ENCODE assay signal across 16 cellular contexts in genomic region chr1:166884971-166885370, GRCh38. TPM values are rescaled to one million over a fixed set of nuclear protein-coding genes. Genes with fewer than 3 reads are reported as not detected.
A peak's percentile ranks its signal among the peaks of the same experiment; 100 is the strongest.
DNase-seq lines count a peak whose midpoint lies in the region; ATAC-seq and TF ChIP-seq lines count a peak whose summit lies in the region.
"Had no signal": no experiment of that assay in that cellular context is flagged by ENCODE, and none has a peak within 500 bp of the region (broad histone marks: within the 10 kb centered on the region; RNA-seq: fewer than 3 reads in every experiment).

No MANE protein-coding gene starts in this region.

- H3K9me2 ChIP-seq in GM23338 (ENCODE audit: insufficient read depth) = no peaks in the 10 kb centered on the region

- DNase-seq in GM12865 (ENCODE audit: low read depth) = peak; percentile 36
- DNase-seq in GM23338 (ENCODE audit: low spot score) = no peak
- DNase-seq in MV-4-11 (lab: John Stamatoyannopoulos, UW) = peak; percentile 80
- DNase-seq in natural killer cell treated with Interleukin-12 subunit alpha and Interleukin-12 subunit beta and Interleukin-15 and Interleukin-18, amount 100 ng/mL, for 72 hours (ENCODE audit: low spot score) = no peak
- DNase-seq in Calu3 = no peak
- no peak for DNase-seq in stimulated activated naive CD4-positive, alpha-beta T cell treated with Interleukin-2 at 50 U/mL for 16 hours (lab: John Stamatoyannopoulos, UW)
- no peak for DNase-seq in NCI-H2171 (lab: John Stamatoyannopoulos, UW)
- DNase-seq in NCI-H2029 treated with DMSO at 0.1 percent for 48 hours (lab: John Stamatoyannopoulos, UW) = no peak
- DNase-seq: BE2C, gastrocnemius medialis, NCI-H1930, OCI-M1 had no signal

- H3K36me3 Mint-ChIP-seq in GM23338 (ENCODE audit: low read depth) (no peaks in the 10 kb centered on the region), Calu3 (ENCODE audit: insufficient read depth, unreplicated experiment) (no peaks in the 10 kb centered on the region)
- no peaks in the 10 kb centered on the region for H3K36me3 Mint-ChIP-seq in natural killer cell treated with Interleukin-12 subunit alpha and Interleukin-12 subunit beta and Interleukin-15 and Interleukin-18, amount 100 ng/mL, for 72 hours
- H3K36me3 Mint-ChIP-seq: mesothelial cell of epicardium had no signal

- H3K4me1 Mint-ChIP-seq in GM23338 = peaks cover 3% of the 10 kb centered on the region; the same call in 1 of the 3 replicates
- H3K4me1 Mint-ChIP-seq in natural killer cell treated with Interleukin-12 subunit alpha and Interleukin-12 subunit beta and Interleukin-15 and Interleukin-18, amount 100 ng/mL, for 72 hours (ENCODE audit: low read depth in 2 of 2) = peaks cover 15 to 17% of the 10 kb centered on the region in 2 donors
- peaks cover 10% of the 10 kb centered on the region for H3K4me1 Mint-ChIP-seq in Calu3 (ENCODE audit: low read depth, unreplicated experiment)

- no peaks in the 10 kb centered on the region for H3K36me3 ChIP-seq in GM23338 (ENCODE audit: insufficient read depth)
- H3K36me3 ChIP-seq: BE2C, gastrocnemius medialis, right lobe of liver, spleen had no signal

- H3K9me3 Mint-ChIP-seq in GM23338 = no peaks in the 10 kb centered on the region
- no peaks in the 10 kb centered on the region for H3K9me3 Mint-ChIP-seq in natural killer cell treated with Interleukin-12 subunit alpha and Interleukin-12 subunit beta and Interleukin-15 and Interleukin-18, amount 100 ng/mL, for 72 hours
- H3K9me3 Mint-ChIP-seq in Calu3 (ENCODE audit: low read depth, unreplicated experiment) = no peaks in the 10 kb centered on the region
- H3K9me3 Mint-ChIP-seq: H9, mesothelial cell of epicardium had no signal

- BruUV-seq in Calu3 (replicated peaks; lab: Mats Ljungman, UMichigan) = no TSS peak

- peaks cover 28% of the 10 kb centered on the region for H3K27me3 ChIP-seq in GM23338 (ENCODE audit: insufficient read depth)
- H3K27me3 ChIP-seq: BE2C, right lobe of liver had no signal

- ATAC-seq in GM23338 = no peak
- peak; percentile 60 to 73 for ATAC-seq in natural killer cell treated with Interleukin-12 subunit alpha and Interleukin-12 subunit beta and Interleukin-15 and Interleukin-18, amount 100 ng/mL, for 72 hours
- ATAC-seq: gastrocnemius medialis had no signal

- H3K4me3 Mint-ChIP-seq in GM23338 (no peak overlapping the region), Calu3 (ENCODE audit: low read depth, unreplicated experiment) (no peak overlapping the region)
- peak overlapping the region; percentile 34 for H3K4me3 Mint-ChIP-seq in natural killer cell treated with Interleukin-12 subunit alpha and Interleukin-12 subunit beta and Interleukin-15 and Interleukin-18, amount 100 ng/mL, for 72 hours
- H3K4me3 Mint-ChIP-seq: mesothelial cell of epicardium had no signal

- intact Hi-C loops in Calu3 (cut with micrococcal nuclease; ENCODE audit: unreplicated experiment) = loop anchor here (1.0 kb wide), 1 partner anchor 172 kb away; no protein-coding TSS in a partner anchor

- H3K79me2 ChIP-seq in GM23338 (replicated peaks; ENCODE audit: insufficient read depth) = no peaks in the 10 kb centered on the region

- H3K27me3 Mint-ChIP-seq in GM23338 (ENCODE audit: insufficient read depth, low read depth, poor library complexity) (peaks cover 17% of the 10 kb centered on the region), Calu3 (ENCODE audit: unreplicated experiment) (peaks cover 37% of the 10 kb centered on the region)
- H3K27me3 Mint-ChIP-seq in natural killer cell treated with Interleukin-12 subunit alpha and Interleukin-12 subunit beta and Interleukin-15 and Interleukin-18, amount 100 ng/mL, for 72 hours = peaks cover 5 to 7% of the 10 kb centered on the region in 2 donors

- no peaks in the 10 kb centered on the region for H4K20me1 ChIP-seq in GM23338 (replicated peaks; ENCODE audit: insufficient read depth)

- H3K4me3 ChIP-seq in GM12865 (ENCODE audit: low read depth, low read length) (no peak overlapping the region), GM23338 (no peak overlapping the region)
- H3K4me3 ChIP-seq: gastrocnemius medialis, right lobe of liver had no signal

- no peak for TF ChIP-seq CTCF in GM12865 (IDR thresholded peaks at IDR 0.05; ENCODE audit: insufficient read depth, low read depth, low read length, missing control alignments)
- no peak for TF ChIP-seq CTCF in GM23338 (conservative IDR thresholded peaks at IDR 0.05; ENCODE audit: low read depth in 2 of 2)
- no peak for TF ChIP-seq CTCF in Calu3 (IDR thresholded peaks at IDR 0.05; ENCODE audit: unreplicated experiment)

- H3K27ac ChIP-seq in GM23338 (ENCODE audit: low read depth) = no peak overlapping the region
- H3K27ac ChIP-seq: gastrocnemius medialis, right lobe of liver, spleen had no signal

- H3K4me1 ChIP-seq in GM23338 (ENCODE audit: insufficient read depth) = peaks cover 5% of the 10 kb centered on the region; the same call in 1 of the 2 replicates
- H3K4me1 ChIP-seq: BE2C, gastrocnemius medialis had no signal

- H3F3A ChIP-seq in GM23338 (replicated peaks; ENCODE audit: low read depth) = no peaks in the 10 kb centered on the region; the same call in 1 of the 2 replicates

- peak overlapping the region; percentile 90 for H2AFZ ChIP-seq in GM23338

- peak overlapping the region; percentile 84; the same call in 1 of the 2 replicates for H3K4me2 ChIP-seq in GM23338

- CTCF ChIA-PET in Calu3 (lab: Charles Lee) = no interaction called here

- no peak overlapping the region for H3K27ac Mint-ChIP-seq in GM23338
- peak overlapping the region in 1 of 2 donors; percentile 33 for H3K27ac Mint-ChIP-seq in natural killer cell treated with Interleukin-12 subunit alpha and Interleukin-12 subunit beta and Interleukin-15 and Interleukin-18, amount 100 ng/mL, for 72 hours
- no peak overlapping the region for H3K27ac Mint-ChIP-seq in Calu3 (ENCODE audit: unreplicated experiment)
- H3K27ac Mint-ChIP-seq: H9, mesothelial cell of epicardium had no signal

RNA-seq across cellular contexts. Expression of gene TADA1, which starts 8.9 kb away (rescaled TPM):
- total RNA-seq in GM23338 (2014; rRNA removed; shearing (Covaris generic)) = 20.6 and 21.8 TPM in 2 replicates
- polyA plus RNA-seq in GM23338 (2016; fragmentation: Nextera tagmentation; extraction: Ambion mirVana) = 17.8 and 22.0 TPM in 2 replicates
- 10 to 100 TPM in 1 of 2 donors, 1 to 10 TPM in 1; 9.3 to 10.2 TPM for total RNA-seq in natural killer cell treated with Interleukin-12 subunit alpha and Interleukin-12 subunit beta and Interleukin-15 and Interleukin-18, amount 100 ng/mL, for 72 hours
- 10.8 and 13.1 TPM in 2 replicates for total RNA-seq in Calu3 (2022)

RNA-seq across cellular contexts. Expression of gene POGK, which starts 45.7 kb away (rescaled TPM):
- 31.3 and 31.4 TPM in 2 replicates for total RNA-seq in GM23338 (2014; rRNA removed; shearing (Covaris generic))
- polyA plus RNA-seq in GM23338 (2016; fragmentation: Nextera tagmentation; extraction: Ambion mirVana) = 10.0 and 10.9 TPM in 2 replicates
- total RNA-seq in natural killer cell treated with Interleukin-12 subunit alpha and Interleukin-12 subunit beta and Interleukin-15 and Interleukin-18, amount 100 ng/mL, for 72 hours = 10 to 100 TPM; 30.3 to 53.1 TPM
- total RNA-seq in Calu3 (2022) = 69.9 and 80.2 TPM in 2 replicates

Comparison
In these comparisons a context has a peak if more than half of its experiments do, and no peak if none do; other contexts are left out.
1. DNase-seq: peak in GM12865 (single experiment) and MV-4-11 (single experiment); none in GM23338 (single experiment), natural killer cell treated with Interleukin-12 subunit alpha and Interleukin-12 subunit beta and Interleukin-15 and Interleukin-18, amount 100 ng/mL, for 72 hours (single experiment), Calu3 (single experiment), stimulated activated naive CD4-positive, alpha-beta T cell treated with Interleukin-2 at 50 U/mL for 16 hours (single experiment), NCI-H2171 (single experiment) and NCI-H2029 treated with DMSO at 0.1 percent for 48 hours (single experiment).